In genomic region chr10:123135415-123136141, GRCh38 we compare ENCODE assay signal across 8 cellular contexts. TPM values are rescaled to one million over a fixed set of nuclear protein-coding genes. Genes with fewer than 3 reads are reported as not detected.
DNase-seq lines count a peak whose midpoint lies in the region; ATAC-seq, FAIRE-seq and TF ChIP-seq lines count a peak whose summit lies in the region.

TSS of gene HMX3 (plus strand) at chr10:123135970. CDS start at chr10:123136051, 81 bp downstream.

- H3K79me1 ChIP-seq in H9 (ENCODE audit: insufficient read depth, low read depth, low read length, poor library complexity, severe bottlenecking) = no peaks in the 10 kb centered on the region

- H3K4me1 Mint-ChIP-seq in H9 (peaks cover 35 to 50% of the 10 kb centered on the region in 2 experiments), T-cell (peaks cover 50 to 57% (median 56%) of the 10 kb centered on the region in 3 donors)
- peaks cover 24 to 37% of the 10 kb centered on the region in 2 donors for H3K4me1 Mint-ChIP-seq in effector memory CD8-positive, alpha-beta T cell (ENCODE audit: low read depth in 2 of 2)

- H3K23ac ChIP-seq in H9 (ENCODE audit: insufficient read length, low read depth, low read length) = no peak within 1 kb of the TSS

- in situ Hi-C loops in gastrocnemius medialis (cut with MboI; ENCODE audit: low sequenced_read_pairs in 4 of 4) = no loop called here

- no peak within 1 kb of the TSS for H2AFZ ChIP-seq in H9 (ENCODE audit: low read length)

- POLR2A ChIA-PET in T-cell (lab: Charles Lee) = no interaction called here

- CTCF ChIA-PET in T-cell (lab: Charles Lee) = no interaction called here

- intact Hi-C loops in gastrocnemius medialis (cut with DNase I; ENCODE audit: low total_unique reads) (no loop called here), kidney (cut with DNase I) (no loop called here)

- no peak within 1 kb of the TSS for H3K27ac ChIP-seq in BLaER1
- H3K27ac ChIP-seq in H9 (ENCODE audit: insufficient read length, low read depth, low read length) = no peak within 1 kb of the TSS
- H3K27ac ChIP-seq in gastrocnemius medialis = no peak within 1 kb of the TSS
- H3K27ac ChIP-seq in kidney (ENCODE audit: low read depth in 2 of 2, low read length in 2 of 2) = no peak within 1 kb of the TSS

- H3K9me3 ChIP-seq in BLaER1 = peaks cover 20% of the 10 kb centered on the region
- no peaks in the 10 kb centered on the region for H3K9me3 ChIP-seq in H9 (ENCODE audit: control insufficient read depth, low read depth, low read length)
- H3K9me3 ChIP-seq in gastrocnemius medialis = no peaks in the 10 kb centered on the region
- no peaks in the 10 kb centered on the region for H3K9me3 ChIP-seq in kidney (ENCODE audit: control insufficient read depth in 1 of 2, low read length in 2 of 2)

- H3K4ac ChIP-seq in H9 (ENCODE audit: low read depth, low read length) = no peak within 1 kb of the TSS

- no CpG with 5 or more reads among the region's 76 CpGs for WGBS in H9 (ENCODE audit: extremely low coverage, insufficient read length, low lambda C conversion rate)

- no peak within 1 kb of the TSS for H4K5ac ChIP-seq in H9 (ENCODE audit: insufficient read length, low read depth, low read length)

- H2BK15ac ChIP-seq in H9 (ENCODE audit: low read depth, low read length) = no peak within 1 kb of the TSS

- H3K9ac ChIP-seq in BLaER1 (peak within 1 kb of the TSS; percentile 35; the same call in 1 of the 2 replicates), H9 (ENCODE audit: extremely low read depth, insufficient read length, low read length) (no peak within 1 kb of the TSS), kidney (ENCODE audit: low read length in 2 of 2) (no peak within 1 kb of the TSS)

- H3K56ac ChIP-seq in H9 (ENCODE audit: insufficient read length, low read depth, low read length) = no peak within 1 kb of the TSS

- no peak within 1 kb of the TSS for H2BK5ac ChIP-seq in H9 (ENCODE audit: insufficient read length, low read length)

- peak within 1 kb of the TSS; percentile 54 to 85 for H3K4me3 Mint-ChIP-seq in H9
- H3K4me3 Mint-ChIP-seq in T-cell = peak within 1 kb of the TSS; percentile 77 to 81 (median 80)
- peak within 1 kb of the TSS; percentile 84 to 86 for H3K4me3 Mint-ChIP-seq in effector memory CD8-positive, alpha-beta T cell

- ATAC-seq in T-cell (replicated peaks in 1 of 4) (peak in 3 of 4 experiments; percentile 23 to 57 (median 32)), gastrocnemius medialis (no peak), left lobe of liver (no peak), HG03460 (IDR thresholded peaks at IDR 0.05; ENCODE audit: unreplicated experiment) (no peak)
- ATAC-seq in effector memory CD8-positive, alpha-beta T cell (replicated peaks) = peak; percentile 35

- FAIRE-seq in kidney (lab: Jason Lieb, UNC) = no peak

- no peak within 1 kb of the TSS for H2AK5ac ChIP-seq in H9 (ENCODE audit: insufficient read length, low read length)

- no peak within 1 kb of the TSS for H3K14ac ChIP-seq in H9 (ENCODE audit: insufficient read depth, low read length)

- peaks cover 60% of the 10 kb centered on the region for H4K20me1 ChIP-seq in BLaER1
- H4K20me1 ChIP-seq in H9 (ENCODE audit: control insufficient read depth, insufficient read depth, insufficient read length) = no peaks in the 10 kb centered on the region

- H3K4me2 ChIP-seq in BLaER1 = peak within 1 kb of the TSS; percentile 93
- H3K4me2 ChIP-seq in H9 (ENCODE audit: insufficient read depth, insufficient read length, low read length) = peak within 1 kb of the TSS; percentile 89

- H3K27me3 Mint-ChIP-seq in H9 (ENCODE audit: low read depth) (peaks cover 98% of the 10 kb centered on the region), T-cell (peaks cover 65 to 80% of the 10 kb centered on the region in 2 donors)
- H3K27me3 Mint-ChIP-seq in effector memory CD8-positive, alpha-beta T cell = peaks cover 72 to 84% of the 10 kb centered on the region in 2 donors

- no peak within 1 kb of the TSS for H4K8ac ChIP-seq in H9 (replicated peaks; ENCODE audit: insufficient read length, low read depth, low read length)

- H3K36me3 Mint-ChIP-seq in H9 (ENCODE audit: insufficient read depth in 1 of 3, low read depth in 3 of 3) = no peaks in the 10 kb centered on the region
- H3K36me3 Mint-ChIP-seq in T-cell = no peaks in the 10 kb centered on the region
- H3K36me3 Mint-ChIP-seq in effector memory CD8-positive, alpha-beta T cell (ENCODE audit: insufficient read depth) = peaks cover 15% of the 10 kb centered on the region

- H3T11ph ChIP-seq in H9 (ENCODE audit: low read length) = no peak within 1 kb of the TSS

- H3K9me3 Mint-ChIP-seq in H9 (peaks cover 2 to 8% of the 10 kb centered on the region in 2 experiments; a peak in 4 of 5 replicates), T-cell (no peaks in the 10 kb centered on the region)
- no peaks in the 10 kb centered on the region for H3K9me3 Mint-ChIP-seq in effector memory CD8-positive, alpha-beta T cell

- no peak within 1 kb of the TSS for H2BK120ac ChIP-seq in H9 (ENCODE audit: low read depth, low read length, poor library complexity, severe bottlenecking)

- no peak for TF ChIP-seq CTCF in H9 (conservative IDR thresholded peaks at IDR 0.05)
- no peak for TF ChIP-seq CTCF in gastrocnemius medialis (IDR thresholded peaks at IDR 0.05 in 4 of 5, conservative IDR thresholded peaks at IDR 0.05 in 1 of 5)
- TF ChIP-seq CTCF in kidney (IDR thresholded peaks at IDR 0.05; ENCODE audit: borderline replicate concordance, extremely low read depth, insufficient read depth) = no peak

- H4K91ac ChIP-seq in H9 (ENCODE audit: insufficient read length, low read depth, low read length) = no peak within 1 kb of the TSS

- peaks cover 38% of the 10 kb centered on the region for H3K23me2 ChIP-seq in H9 (ENCODE audit: insufficient read length, low read depth, low read length, poor library complexity, severe bottlenecking)

- peaks cover 59% of the 10 kb centered on the region for H3K4me1 ChIP-seq in BLaER1
- no peaks in the 10 kb centered on the region; the same call in 1 of the 2 replicates for H3K4me1 ChIP-seq in H9 (ENCODE audit: insufficient read depth, low read length)
- H3K4me1 ChIP-seq in gastrocnemius medialis = peaks cover 25 to 26% of the 10 kb centered on the region in 2 donors
- H3K4me1 ChIP-seq in kidney (ENCODE audit: control insufficient read depth in 1 of 2, insufficient read depth in 1 of 2, low read depth in 1 of 2, low read length in 2 of 2) = peaks cover 0 to 28% of the 10 kb centered on the region in 2 donors

- H2BK20ac ChIP-seq in H9 (ENCODE audit: low read depth, low read length, poor library complexity, severe bottlenecking) = no peak within 1 kb of the TSS

- H2BK12ac ChIP-seq in H9 (ENCODE audit: insufficient read length, low read depth, low read length) = no peak within 1 kb of the TSS

- no peaks in the 10 kb centered on the region for H3K79me2 ChIP-seq in H9 (ENCODE audit: insufficient read depth, low read length)

- DNase-seq in H9 (peak; percentile 77), T-cell (peak in 10 of 34 experiments; percentile 26 to 44 (median 40)), gastrocnemius medialis (no peak), left lobe of liver (ENCODE audit: low spot score) (no peak), kidney (no peak)
- DNase-seq in effector memory CD8-positive, alpha-beta T cell = no peak

- TF ChIP-seq POLR2A in gastrocnemius medialis (IDR thresholded peaks at IDR 0.05) = no peak

- peaks cover 97% of the 10 kb centered on the region for H3K27me3 ChIP-seq in BLaER1
- peaks cover 78% of the 10 kb centered on the region for H3K27me3 ChIP-seq in H9 (ENCODE audit: insufficient read depth, low read length)
- peaks cover 93 to 98% (median 97%) of the 10 kb centered on the region in 3 donors for H3K27me3 ChIP-seq in gastrocnemius medialis

- H3K27ac Mint-ChIP-seq in H9 = no peak within 1 kb of the TSS
- H3K27ac Mint-ChIP-seq in T-cell = no peak within 1 kb of the TSS
- peak within 1 kb of the TSS in 1 of 2 donors; percentile 16 for H3K27ac Mint-ChIP-seq in effector memory CD8-positive, alpha-beta T cell

- H3K4me3 ChIP-seq in BLaER1 (peak within 1 kb of the TSS; percentile 66), gastrocnemius medialis (peak within 1 kb of the TSS; percentile 30 to 50 (median 42)), kidney (ENCODE audit: low read length in 2 of 2) (peak within 1 kb of the TSS in 1 of 2 donors; percentile 21)

- no peak within 1 kb of the TSS for H3K18ac ChIP-seq in H9 (ENCODE audit: insufficient read length, low read depth, low read length)

- H3K36me3 ChIP-seq in BLaER1 = no peaks in the 10 kb centered on the region
- no peaks in the 10 kb centered on the region for H3K36me3 ChIP-seq in gastrocnemius medialis
- no peaks in the 10 kb centered on the region for H3K36me3 ChIP-seq in kidney (ENCODE audit: control insufficient read depth in 1 of 2, insufficient read depth in 2 of 2, low read length in 2 of 2)

RNA-seq across cellular contexts. Expression of gene HMX3, which starts in this region (rescaled TPM):
- 0.20 TPM in 1 of 2 replicates, not detected in the other for total RNA-seq in H9 (2021)
- under 1 TPM in 1 of 5 donors, not detected in 4; 0.33 TPM for total RNA-seq in T-cell
- total RNA-seq in gastrocnemius medialis = not detected
- 0.20 TPM for total RNA-seq in left lobe of liver
- total RNA-seq in kidney = not detected
- polyA plus RNA-seq in kidney (ENCODE audit: insufficient read depth, low read depth, low replicate concordance) = not detected

Comparison
In these comparisons a context has a peak if more than half of its experiments do, and no peak if none do; other contexts are left out.
1. Peak in DNase-seq and H3K4me2 ChIP-seq in H9; RNA of the gene not detected or under 1 TPM.
2. Peak in ATAC-seq in T-cell; RNA of the gene not detected or under 1 TPM.